ENCODE assay signal across 1 cellular context in the genomic region with DNA sequence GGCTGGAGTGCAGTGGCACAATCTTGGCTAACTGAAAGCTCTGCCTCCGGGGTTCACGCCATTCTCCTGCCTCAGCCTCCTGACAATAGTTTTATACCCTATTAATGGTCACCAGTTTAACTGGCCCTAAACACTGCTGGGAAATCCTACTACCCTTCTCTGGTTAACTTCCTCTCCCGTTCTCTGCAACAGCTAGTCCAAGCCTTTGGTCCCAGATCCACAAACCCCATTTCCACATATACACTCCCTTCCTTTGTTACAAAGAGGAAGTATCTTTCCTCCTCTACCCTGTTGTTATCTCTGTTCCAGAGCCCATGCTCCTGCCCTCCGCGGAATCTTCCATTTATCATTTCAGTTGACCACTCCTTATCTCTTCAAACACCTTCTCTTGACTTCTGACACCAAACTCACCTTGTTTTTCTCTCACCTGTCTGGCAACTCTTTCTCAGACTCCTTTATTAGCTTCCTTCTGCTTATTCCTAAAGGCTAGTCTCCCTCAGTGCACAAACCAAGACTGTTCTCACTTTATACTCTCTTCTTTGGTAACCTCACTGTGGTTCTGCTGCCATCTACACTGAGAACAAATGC.
TF ChIP-seq lines count a peak whose summit lies in the region.

No MANE protein-coding gene starts in this region.

TF ChIP-seq in K562, 482 proteins besides CTCF, POLR2A, EP300 and RAD21 (continued from another document and continues in another):
- TF ChIP-seq, protein P1, sequence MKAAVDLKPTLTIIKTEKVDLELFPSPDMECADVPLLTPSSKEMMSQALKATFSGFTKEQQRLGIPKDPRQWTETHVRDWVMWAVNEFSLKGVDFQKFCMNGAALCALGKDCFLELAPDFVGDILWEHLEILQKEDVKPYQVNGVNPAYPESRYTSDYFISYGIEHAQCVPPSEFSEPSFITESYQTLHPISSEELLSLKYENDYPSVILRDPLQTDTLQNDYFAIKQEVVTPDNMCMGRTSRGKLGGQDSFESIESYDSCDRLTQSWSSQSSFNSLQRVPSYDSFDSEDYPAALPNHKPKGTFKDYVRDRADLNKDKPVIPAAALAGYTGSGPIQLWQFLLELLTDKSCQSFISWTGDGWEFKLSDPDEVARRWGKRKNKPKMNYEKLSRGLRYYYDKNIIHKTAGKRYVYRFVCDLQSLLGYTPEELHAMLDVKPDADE (conservative IDR thresholded peaks at IDR 0.05; ENCODE audit: control insufficient read depth, low read depth, low read length) = no peak
- TF ChIP-seq GABPB2 (CRISPR knock-in tag; conservative IDR thresholded peaks at IDR 0.05) = no peak
- no peak for TF ChIP-seq NUFIP1 (IDR thresholded peaks at IDR 0.05; ENCODE audit: partially characterized antibody)
- TF ChIP-seq CEBPB (tag; IDR thresholded peaks at IDR 0.05) = peak; percentile 31
- peak; percentile 100 for TF ChIP-seq ZEB2 (IDR thresholded peaks at IDR 0.05)
- TF ChIP-seq, protein P2, sequence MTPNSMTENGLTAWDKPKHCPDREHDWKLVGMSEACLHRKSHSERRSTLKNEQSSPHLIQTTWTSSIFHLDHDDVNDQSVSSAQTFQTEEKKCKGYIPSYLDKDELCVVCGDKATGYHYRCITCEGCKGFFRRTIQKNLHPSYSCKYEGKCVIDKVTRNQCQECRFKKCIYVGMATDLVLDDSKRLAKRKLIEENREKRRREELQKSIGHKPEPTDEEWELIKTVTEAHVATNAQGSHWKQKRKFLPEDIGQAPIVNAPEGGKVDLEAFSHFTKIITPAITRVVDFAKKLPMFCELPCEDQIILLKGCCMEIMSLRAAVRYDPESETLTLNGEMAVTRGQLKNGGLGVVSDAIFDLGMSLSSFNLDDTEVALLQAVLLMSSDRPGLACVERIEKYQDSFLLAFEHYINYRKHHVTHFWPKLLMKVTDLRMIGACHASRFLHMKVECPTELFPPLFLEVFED (CRISPR knock-in tag; conservative IDR thresholded peaks at IDR 0.05) = peak; percentile 84
- TF ChIP-seq, protein P3, sequence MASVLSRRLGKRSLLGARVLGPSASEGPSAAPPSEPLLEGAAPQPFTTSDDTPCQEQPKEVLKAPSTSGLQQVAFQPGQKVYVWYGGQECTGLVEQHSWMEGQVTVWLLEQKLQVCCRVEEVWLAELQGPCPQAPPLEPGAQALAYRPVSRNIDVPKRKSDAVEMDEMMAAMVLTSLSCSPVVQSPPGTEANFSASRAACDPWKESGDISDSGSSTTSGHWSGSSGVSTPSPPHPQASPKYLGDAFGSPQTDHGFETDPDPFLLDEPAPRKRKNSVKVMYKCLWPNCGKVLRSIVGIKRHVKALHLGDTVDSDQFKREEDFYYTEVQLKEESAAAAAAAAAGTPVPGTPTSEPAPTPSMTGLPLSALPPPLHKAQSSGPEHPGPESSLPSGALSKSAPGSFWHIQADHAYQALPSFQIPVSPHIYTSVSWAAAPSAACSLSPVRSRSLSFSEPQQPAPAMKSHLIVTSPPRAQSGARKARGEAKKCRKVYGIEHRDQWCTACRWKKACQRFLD (CRISPR knock-in tag; IDR thresholded peaks at IDR 0.05) = peak; percentile 38; the same call in 1 of the 2 replicates
- TF ChIP-seq NFATC3 (IDR thresholded peaks at IDR 0.05) = peak; percentile 76; the same call in 1 of the 2 replicates
- TF ChIP-seq, protein P4, sequence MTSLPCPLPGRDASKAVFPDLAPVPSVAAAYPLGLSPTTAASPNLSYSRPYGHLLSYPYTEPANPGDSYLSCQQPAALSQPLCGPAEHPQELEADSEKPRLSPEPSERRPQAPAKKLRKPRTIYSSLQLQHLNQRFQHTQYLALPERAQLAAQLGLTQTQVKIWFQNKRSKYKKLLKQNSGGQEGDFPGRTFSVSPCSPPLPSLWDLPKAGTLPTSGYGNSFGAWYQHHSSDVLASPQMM (CRISPR knock-in tag; IDR thresholded peaks at IDR 0.05) = no peak
- TF ChIP-seq SAFB (IDR thresholded peaks at IDR 0.05; ENCODE audit: borderline replicate concordance, low read depth, low read length) = no peak
- TF ChIP-seq, protein P5, sequence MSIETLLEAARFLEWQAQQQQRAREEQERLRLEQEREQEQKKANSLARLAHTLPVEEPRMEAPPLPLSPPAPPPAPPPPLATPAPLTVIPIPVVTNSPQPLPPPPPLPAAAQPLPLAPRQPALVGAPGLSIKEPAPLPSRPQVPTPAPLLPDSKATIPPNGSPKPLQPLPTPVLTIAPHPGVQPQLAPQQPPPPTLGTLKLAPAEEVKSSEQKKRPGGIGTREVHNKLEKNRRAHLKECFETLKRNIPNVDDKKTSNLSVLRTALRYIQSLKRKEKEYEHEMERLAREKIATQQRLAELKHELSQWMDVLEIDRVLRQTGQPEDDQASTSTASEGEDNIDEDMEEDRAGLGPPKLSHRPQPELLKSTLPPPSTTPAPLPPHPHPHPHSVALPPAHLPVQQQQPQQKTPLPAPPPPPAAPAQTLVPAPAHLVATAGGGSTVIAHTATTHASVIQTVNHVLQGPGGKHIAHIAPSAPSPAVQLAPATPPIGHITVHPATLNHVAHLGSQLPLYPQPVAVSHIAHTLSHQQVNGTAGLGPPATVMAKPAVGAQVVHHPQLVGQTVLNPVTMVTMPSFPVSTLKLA (conservative IDR thresholded peaks at IDR 0.05) = peak in 1 of 2 experiments; percentile 73; a peak in 2 of 4 replicates
- TF ChIP-seq, protein P6, sequence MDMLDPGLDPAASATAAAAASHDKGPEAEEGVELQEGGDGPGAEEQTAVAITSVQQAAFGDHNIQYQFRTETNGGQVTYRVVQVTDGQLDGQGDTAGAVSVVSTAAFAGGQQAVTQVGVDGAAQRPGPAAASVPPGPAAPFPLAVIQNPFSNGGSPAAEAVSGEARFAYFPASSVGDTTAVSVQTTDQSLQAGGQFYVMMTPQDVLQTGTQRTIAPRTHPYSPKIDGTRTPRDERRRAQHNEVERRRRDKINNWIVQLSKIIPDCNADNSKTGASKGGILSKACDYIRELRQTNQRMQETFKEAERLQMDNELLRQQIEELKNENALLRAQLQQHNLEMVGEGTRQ (CRISPR knock-in tag; IDR thresholded peaks at IDR 0.05) = no peak
- peak; percentile 59; the same call in 1 of the 2 replicates for TF ChIP-seq KLF6 (CRISPR knock-in tag; IDR thresholded peaks at IDR 0.05; ENCODE audit: borderline replicate concordance)
- TF ChIP-seq GATAD2B (IDR thresholded peaks at IDR 0.05; ENCODE audit: borderline replicate concordance) = peak; percentile 38; the same call in 1 of the 2 replicates
- TF ChIP-seq, protein P7, sequence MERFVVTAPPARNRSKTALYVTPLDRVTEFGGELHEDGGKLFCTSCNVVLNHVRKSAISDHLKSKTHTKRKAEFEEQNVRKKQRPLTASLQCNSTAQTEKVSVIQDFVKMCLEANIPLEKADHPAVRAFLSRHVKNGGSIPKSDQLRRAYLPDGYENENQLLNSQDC (CRISPR knock-in tag; IDR thresholded peaks at IDR 0.05) = 0 out of 2 replicates have a peak, but pooled peaks have one; percentile 19
- no peak for TF ChIP-seq ZNF253 (CRISPR knock-in tag; conservative IDR thresholded peaks at IDR 0.05)
- TF ChIP-seq, protein P8, sequence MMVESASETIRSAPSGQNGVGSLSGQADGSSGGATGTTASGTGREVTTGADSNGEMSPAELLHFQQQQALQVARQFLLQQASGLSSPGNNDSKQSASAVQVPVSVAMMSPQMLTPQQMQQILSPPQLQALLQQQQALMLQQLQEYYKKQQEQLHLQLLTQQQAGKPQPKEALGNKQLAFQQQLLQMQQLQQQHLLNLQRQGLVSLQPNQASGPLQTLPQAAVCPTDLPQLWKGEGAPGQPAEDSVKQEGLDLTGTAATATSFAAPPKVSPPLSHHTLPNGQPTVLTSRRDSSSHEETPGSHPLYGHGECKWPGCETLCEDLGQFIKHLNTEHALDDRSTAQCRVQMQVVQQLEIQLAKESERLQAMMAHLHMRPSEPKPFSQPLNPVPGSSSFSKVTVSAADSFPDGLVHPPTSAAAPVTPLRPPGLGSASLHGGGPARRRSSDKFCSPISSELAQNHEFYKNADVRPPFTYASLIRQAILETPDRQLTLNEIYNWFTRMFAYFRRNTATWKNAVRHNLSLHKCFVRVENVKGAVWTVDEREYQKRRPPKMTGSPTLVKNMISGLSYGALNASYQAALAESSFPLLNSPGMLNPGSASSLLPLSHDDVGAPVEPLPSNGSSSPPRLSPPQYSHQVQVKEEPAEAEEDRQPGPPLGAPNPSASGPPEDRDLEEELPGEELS (CRISPR knock-in tag; IDR thresholded peaks at IDR 0.05; ENCODE audit: borderline replicate concordance) = no peak
- TF ChIP-seq ZFP36 (IDR thresholded peaks at IDR 0.05; ENCODE audit: low read depth, low read length, partially characterized antibody) = no peak
- peak; percentile 98 for TF ChIP-seq MEIS2 (IDR thresholded peaks at IDR 0.05; ENCODE audit: partially characterized antibody)
- peak; percentile 70; the same call in 1 of the 2 replicates for TF ChIP-seq LARP7 (IDR thresholded peaks at IDR 0.05)
- TF ChIP-seq MYNN (IDR thresholded peaks at IDR 0.05) = peak; percentile 68; the same call in 1 of the 2 replicates
- no peak for TF ChIP-seq MYNN (CRISPR knock-in tag; IDR thresholded peaks at IDR 0.05)
- peak; percentile 57 for TF ChIP-seq SMARCA5 (IDR thresholded peaks at IDR 0.05)
- TF ChIP-seq, protein P9, sequence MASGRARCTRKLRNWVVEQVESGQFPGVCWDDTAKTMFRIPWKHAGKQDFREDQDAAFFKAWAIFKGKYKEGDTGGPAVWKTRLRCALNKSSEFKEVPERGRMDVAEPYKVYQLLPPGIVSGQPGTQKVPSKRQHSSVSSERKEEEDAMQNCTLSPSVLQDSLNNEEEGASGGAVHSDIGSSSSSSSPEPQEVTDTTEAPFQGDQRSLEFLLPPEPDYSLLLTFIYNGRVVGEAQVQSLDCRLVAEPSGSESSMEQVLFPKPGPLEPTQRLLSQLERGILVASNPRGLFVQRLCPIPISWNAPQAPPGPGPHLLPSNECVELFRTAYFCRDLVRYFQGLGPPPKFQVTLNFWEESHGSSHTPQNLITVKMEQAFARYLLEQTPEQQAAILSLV (tag; IDR thresholded peaks at IDR 0.05) = peak; percentile 53
- no peak for TF ChIP-seq ZNF165 (CRISPR knock-in tag; IDR thresholded peaks at IDR 0.05; ENCODE audit: borderline replicate concordance)
- TF ChIP-seq PTRF (tag; IDR thresholded peaks at IDR 0.05) = no peak
- TF ChIP-seq CTBP1 (IDR thresholded peaks at IDR 0.05; ENCODE audit: borderline replicate concordance) = peak; percentile 100
- TF ChIP-seq, protein P10, sequence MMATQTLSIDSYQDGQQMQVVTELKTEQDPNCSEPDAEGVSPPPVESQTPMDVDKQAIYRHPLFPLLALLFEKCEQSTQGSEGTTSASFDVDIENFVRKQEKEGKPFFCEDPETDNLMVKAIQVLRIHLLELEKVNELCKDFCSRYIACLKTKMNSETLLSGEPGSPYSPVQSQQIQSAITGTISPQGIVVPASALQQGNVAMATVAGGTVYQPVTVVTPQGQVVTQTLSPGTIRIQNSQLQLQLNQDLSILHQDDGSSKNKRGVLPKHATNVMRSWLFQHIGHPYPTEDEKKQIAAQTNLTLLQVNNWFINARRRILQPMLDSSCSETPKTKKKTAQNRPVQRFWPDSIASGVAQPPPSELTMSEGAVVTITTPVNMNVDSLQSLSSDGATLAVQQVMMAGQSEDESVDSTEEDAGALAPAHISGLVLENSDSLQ (IDR thresholded peaks at IDR 0.05) = peak; percentile 92
- TF ChIP-seq SMARCA4 (IDR thresholded peaks at IDR 0.05) = peak; percentile 99
- no peak for TF ChIP-seq DIDO1 (tag; IDR thresholded peaks at IDR 0.05; ENCODE audit: low read depth)
- TF ChIP-seq PML (IDR thresholded peaks at IDR 0.05; ENCODE audit: low read length) = peak; percentile 91
- TF ChIP-seq ZNF507 (tag; conservative IDR thresholded peaks at IDR 0.05) = no peak
- TF ChIP-seq TAL1 (IDR thresholded peaks at IDR 0.05) = peak; percentile 95
- TF ChIP-seq HDAC2 (IDR thresholded peaks at IDR 0.05) = peak; percentile 94
- TF ChIP-seq, protein P11, sequence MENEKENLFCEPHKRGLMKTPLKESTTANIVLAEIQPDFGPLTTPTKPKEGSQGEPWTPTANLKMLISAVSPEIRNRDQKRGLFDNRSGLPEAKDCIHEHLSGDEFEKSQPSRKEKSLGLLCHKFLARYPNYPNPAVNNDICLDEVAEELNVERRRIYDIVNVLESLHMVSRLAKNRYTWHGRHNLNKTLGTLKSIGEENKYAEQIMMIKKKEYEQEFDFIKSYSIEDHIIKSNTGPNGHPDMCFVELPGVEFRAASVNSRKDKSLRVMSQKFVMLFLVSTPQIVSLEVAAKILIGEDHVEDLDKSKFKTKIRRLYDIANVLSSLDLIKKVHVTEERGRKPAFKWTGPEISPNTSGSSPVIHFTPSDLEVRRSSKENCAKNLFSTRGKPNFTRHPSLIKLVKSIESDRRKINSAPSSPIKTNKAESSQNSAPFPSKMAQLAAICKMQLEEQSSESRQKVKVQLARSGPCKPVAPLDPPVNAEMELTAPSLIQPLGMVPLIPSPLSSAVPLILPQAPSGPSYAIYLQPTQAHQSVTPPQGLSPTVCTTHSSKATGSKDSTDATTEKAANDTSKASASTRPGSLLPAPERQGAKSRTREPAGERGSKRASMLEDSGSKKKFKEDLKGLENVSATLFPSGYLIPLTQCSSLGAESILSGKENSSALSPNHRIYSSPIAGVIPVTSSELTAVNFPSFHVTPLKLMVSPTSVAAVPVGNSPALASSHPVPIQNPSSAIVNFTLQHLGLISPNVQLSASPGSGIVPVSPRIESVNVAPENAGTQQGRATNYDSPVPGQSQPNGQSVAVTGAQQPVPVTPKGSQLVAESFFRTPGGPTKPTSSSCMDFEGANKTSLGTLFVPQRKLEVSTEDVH (IDR thresholded peaks at IDR 0.05; ENCODE audit: low read depth, partially characterized antibody) = no peak
- TF ChIP-seq OTX1 (CRISPR knock-in tag; IDR thresholded peaks at IDR 0.05) = peak; percentile 88
- peak; percentile 97 for TF ChIP-seq CBFA2T3 (IDR thresholded peaks at IDR 0.05)
- peak; percentile 90 for TF ChIP-seq GATA2 (CRISPR knock-in tag; IDR thresholded peaks at IDR 0.05)
- TF ChIP-seq RUNX1 (IDR thresholded peaks at IDR 0.05; ENCODE audit: low read depth) = no peak
- no peak for TF ChIP-seq ZNF184 (CRISPR knock-in tag; IDR thresholded peaks at IDR 0.05)
- TF ChIP-seq, protein P12, sequence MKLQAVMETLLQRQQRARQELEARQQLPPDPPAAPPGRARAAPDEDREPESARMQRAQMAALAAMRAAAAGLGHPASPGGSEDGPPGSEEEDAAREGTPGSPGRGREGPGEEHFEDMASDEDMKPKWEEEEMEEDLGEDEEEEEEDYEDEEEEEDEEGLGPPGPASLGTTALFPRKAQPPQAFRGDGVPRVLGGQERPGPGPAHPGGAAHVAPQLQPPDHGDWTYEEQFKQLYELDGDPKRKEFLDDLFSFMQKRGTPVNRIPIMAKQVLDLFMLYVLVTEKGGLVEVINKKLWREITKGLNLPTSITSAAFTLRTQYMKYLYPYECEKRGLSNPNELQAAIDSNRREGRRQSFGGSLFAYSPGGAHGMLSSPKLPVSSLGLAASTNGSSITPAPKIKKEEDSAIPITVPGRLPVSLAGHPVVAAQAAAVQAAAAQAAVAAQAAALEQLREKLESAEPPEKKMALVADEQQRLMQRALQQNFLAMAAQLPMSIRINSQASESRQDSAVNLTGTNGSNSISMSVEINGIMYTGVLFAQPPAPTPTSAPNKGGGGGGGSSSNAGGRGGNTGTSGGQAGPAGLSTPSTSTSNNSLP (IDR thresholded peaks at IDR 0.05; ENCODE audit: borderline replicate concordance, low read depth, low read length) = no peak
- TF ChIP-seq CBX2 (IDR thresholded peaks at IDR 0.05; ENCODE audit: insufficient read depth, low read length, poor library complexity, severe bottlenecking) = no peak
- TF ChIP-seq CEBPG (CRISPR knock-in tag; IDR thresholded peaks at IDR 0.05) = no peak
- no peak; a peak in 1 of 4 replicates for TF ChIP-seq CEBPG (tag; conservative IDR thresholded peaks at IDR 0.05 in 1 of 2, IDR thresholded peaks at IDR 0.05 in 1 of 2)
- 0 out of 2 replicates have a peak, but pooled peaks have one; percentile 32 for TF ChIP-seq ARID2 (IDR thresholded peaks at IDR 0.05)
- TF ChIP-seq FOXM1 (IDR thresholded peaks at IDR 0.05; ENCODE audit: low read depth) = peak; percentile 88
- no peak for TF ChIP-seq FOXM1 (CRISPR knock-in tag; IDR thresholded peaks at IDR 0.05; ENCODE audit: low read depth)
- TF ChIP-seq HLTF (IDR thresholded peaks at IDR 0.05) = peak; percentile 93; the same call in 1 of the 2 replicates
